1 cellular context compared by ENCODE assay signal in the genomic region with DNA sequence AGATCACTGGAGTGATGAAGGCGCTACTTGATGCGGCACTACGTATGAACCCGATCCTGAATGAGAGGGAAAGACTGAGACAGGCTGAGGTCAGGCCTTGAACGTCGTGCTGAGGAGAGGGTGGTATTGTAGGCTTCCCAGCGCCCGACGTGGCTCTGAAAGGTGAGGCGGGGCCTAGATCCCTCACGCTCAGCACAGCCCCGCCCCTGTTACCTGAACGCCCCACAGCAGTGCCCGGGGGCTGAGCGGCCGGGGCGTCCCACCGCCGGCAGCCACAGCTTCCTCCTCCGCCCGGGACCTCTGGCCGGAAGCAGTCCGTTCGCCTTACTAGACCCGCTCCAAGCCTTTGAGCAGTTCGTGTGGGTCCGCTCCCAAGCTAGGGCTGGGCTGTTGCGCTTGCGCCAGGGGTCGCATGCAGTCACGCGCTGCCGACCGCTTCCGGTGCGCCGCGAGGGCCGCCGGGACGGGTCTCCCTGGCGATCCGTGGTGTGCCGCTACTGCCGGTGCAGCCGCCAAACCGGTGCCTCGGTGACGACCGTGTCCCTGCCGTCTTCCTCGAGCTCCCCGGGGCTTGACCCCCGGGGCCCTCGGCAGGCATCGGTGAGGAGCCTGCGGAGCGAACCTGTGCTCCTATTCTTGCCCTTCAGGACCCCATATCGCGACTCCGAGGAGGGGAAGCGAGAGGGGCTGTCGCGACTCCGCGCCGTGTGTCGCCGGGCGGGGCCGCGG.
TF ChIP-seq lines count a peak whose summit lies in the region.

A gene with protein sequence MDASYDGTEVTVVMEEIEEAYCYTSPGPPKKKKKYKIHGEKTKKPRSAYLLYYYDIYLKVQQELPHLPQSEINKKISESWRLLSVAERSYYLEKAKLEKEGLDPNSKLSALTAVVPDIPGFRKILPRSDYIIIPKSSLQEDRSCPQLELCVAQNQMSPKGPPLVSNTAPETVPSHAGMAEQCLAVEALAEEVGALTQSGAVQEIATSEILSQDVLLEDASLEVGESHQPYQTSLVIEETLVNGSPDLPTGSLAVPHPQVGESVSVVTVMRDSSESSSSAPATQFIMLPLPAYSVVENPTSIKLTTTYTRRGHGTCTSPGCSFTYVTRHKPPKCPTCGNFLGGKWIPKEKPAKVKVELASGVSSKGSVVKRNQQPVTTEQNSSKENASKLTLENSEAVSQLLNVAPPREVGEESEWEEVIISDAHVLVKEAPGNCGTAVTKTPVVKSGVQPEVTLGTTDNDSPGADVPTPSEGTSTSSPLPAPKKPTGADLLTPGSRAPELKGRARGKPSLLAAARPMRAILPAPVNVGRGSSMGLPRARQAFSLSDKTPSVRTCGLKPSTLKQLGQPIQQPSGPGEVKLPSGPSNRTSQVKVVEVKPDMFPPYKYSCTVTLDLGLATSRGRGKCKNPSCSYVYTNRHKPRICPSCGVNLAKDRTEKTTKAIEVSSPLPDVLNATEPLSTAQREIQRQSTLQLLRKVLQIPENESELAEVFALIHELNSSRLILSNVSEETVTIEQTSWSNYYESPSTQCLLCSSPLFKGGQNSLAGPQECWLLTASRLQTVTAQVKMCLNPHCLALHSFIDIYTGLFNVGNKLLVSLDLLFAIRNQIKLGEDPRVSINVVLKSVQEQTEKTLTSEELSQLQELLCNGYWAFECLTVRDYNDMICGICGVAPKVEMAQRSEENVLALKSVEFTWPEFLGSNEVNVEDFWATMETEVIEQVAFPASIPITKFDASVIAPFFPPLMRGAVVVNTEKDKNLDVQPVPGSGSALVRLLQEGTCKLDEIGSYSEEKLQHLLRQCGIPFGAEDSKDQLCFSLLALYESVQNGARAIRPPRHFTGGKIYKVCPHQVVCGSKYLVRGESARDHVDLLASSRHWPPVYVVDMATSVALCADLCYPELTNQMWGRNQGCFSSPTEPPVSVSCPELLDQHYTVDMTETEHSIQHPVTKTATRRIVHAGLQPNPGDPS (N-terminal part only) (plus strand): TSS at position 479 of the 729 bp plus-strand sequence. CDS start 4,114 bp downstream, outside the sequence.
A gene (minus strand): TSS at position 394 of the 729 bp plus-strand sequence. CDS start 4,306 bp downstream, outside the sequence.

TF ChIP-seq in H1, 55 proteins besides CTCF, POLR2A, EP300 and RAD21 (continued from another document):
- TF ChIP-seq, protein P1, sequence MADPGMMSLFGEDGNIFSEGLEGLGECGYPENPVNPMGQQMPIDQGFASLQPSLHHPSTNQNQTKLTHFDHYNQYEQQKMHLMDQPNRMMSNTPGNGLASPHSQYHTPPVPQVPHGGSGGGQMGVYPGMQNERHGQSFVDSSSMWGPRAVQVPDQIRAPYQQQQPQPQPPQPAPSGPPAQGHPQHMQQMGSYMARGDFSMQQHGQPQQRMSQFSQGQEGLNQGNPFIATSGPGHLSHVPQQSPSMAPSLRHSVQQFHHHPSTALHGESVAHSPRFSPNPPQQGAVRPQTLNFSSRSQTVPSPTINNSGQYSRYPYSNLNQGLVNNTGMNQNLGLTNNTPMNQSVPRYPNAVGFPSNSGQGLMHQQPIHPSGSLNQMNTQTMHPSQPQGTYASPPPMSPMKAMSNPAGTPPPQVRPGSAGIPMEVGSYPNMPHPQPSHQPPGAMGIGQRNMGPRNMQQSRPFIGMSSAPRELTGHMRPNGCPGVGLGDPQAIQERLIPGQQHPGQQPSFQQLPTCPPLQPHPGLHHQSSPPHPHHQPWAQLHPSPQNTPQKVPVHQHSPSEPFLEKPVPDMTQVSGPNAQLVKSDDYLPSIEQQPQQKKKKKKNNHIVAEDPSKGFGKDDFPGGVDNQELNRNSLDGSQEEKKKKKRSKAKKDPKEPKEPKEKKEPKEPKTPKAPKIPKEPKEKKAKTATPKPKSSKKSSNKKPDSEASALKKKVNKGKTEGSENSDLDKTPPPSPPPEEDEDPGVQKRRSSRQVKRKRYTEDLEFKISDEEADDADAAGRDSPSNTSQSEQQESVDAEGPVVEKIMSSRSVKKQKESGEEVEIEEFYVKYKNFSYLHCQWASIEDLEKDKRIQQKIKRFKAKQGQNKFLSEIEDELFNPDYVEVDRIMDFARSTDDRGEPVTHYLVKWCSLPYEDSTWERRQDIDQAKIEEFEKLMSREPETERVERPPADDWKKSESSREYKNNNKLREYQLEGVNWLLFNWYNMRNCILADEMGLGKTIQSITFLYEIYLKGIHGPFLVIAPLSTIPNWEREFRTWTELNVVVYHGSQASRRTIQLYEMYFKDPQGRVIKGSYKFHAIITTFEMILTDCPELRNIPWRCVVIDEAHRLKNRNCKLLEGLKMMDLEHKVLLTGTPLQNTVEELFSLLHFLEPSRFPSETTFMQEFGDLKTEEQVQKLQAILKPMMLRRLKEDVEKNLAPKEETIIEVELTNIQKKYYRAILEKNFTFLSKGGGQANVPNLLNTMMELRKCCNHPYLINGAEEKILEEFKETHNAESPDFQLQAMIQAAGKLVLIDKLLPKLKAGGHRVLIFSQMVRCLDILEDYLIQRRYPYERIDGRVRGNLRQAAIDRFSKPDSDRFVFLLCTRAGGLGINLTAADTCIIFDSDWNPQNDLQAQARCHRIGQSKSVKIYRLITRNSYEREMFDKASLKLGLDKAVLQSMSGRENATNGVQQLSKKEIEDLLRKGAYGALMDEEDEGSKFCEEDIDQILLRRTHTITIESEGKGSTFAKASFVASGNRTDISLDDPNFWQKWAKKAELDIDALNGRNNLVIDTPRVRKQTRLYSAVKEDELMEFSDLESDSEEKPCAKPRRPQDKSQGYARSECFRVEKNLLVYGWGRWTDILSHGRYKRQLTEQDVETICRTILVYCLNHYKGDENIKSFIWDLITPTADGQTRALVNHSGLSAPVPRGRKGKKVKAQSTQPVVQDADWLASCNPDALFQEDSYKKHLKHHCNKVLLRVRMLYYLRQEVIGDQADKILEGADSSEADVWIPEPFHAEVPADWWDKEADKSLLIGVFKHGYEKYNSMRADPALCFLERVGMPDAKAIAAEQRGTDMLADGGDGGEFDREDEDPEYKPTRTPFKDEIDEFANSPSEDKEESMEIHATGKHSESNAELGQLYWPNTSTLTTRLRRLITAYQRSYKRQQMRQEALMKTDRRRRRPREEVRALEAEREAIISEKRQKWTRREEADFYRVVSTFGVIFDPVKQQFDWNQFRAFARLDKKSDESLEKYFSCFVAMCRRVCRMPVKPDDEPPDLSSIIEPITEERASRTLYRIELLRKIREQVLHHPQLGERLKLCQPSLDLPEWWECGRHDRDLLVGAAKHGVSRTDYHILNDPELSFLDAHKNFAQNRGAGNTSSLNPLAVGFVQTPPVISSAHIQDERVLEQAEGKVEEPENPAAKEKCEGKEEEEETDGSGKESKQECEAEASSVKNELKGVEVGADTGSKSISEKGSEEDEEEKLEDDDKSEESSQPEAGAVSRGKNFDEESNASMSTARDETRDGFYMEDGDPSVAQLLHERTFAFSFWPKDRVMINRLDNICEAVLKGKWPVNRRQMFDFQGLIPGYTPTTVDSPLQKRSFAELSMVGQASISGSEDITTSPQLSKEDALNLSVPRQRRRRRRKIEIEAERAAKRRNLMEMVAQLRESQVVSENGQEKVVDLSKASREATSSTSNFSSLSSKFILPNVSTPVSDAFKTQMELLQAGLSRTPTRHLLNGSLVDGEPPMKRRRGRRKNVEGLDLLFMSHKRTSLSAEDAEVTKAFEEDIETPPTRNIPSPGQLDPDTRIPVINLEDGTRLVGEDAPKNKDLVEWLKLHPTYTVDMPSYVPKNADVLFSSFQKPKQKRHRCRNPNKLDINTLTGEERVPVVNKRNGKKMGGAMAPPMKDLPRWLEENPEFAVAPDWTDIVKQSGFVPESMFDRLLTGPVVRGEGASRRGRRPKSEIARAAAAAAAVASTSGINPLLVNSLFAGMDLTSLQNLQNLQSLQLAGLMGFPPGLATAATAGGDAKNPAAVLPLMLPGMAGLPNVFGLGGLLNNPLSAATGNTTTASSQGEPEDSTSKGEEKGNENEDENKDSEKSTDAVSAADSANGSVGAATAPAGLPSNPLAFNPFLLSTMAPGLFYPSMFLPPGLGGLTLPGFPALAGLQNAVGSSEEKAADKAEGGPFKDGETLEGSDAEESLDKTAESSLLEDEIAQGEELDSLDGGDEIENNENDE (IDR thresholded peaks at IDR 0.05; ENCODE audit: insufficient replicate concordance, low read length) = no peak
TF ChIP-seq in H1: peak in this region for 20.
